Comparison of ENCODE assay signal across 18 cellular contexts in the genomic region with DNA sequence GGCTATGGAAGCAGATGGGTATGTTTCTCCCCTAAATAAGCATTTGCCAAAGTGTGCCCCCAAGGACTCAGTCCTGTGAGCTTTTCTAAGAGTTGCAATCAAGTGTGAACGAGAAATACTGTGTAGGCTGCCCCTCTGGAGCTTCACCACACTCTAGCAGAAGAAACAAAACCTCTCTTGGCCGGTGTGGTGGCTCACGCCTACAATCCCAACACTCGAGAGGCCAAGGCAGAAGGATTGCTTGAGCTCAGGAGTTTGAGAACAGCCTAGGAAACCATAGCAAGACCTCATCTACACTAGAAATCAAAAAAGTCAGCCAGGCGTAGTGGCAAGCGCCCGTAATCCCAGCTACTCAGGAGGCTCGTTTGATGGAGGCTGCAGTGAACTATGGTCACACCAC. TPM values are rescaled to one million over a fixed set of nuclear protein-coding genes. Genes with fewer than 3 reads are reported as not detected.
A peak's percentile ranks its signal among the peaks of the same experiment; 100 is the strongest.
DNase-seq lines count a peak whose midpoint lies in the region; ATAC-seq and TF ChIP-seq lines count a peak whose summit lies in the region.
"Had no signal": no experiment of that assay in that cellular context is flagged by ENCODE, and none has a peak within 500 bp of the region (broad histone marks: within the 10 kb centered on the region; RNA-seq: fewer than 3 reads in every experiment).

No MANE protein-coding gene starts in this region.

- intact Hi-C loops in upper lobe of right lung (cut with DNase I) (no loop called here), left ventricle myocardium superior (cut with micrococcal nuclease) (no loop called here)

- no peak overlapping the region for H3K4me3 Mint-ChIP-seq in activated naive CD4-positive, alpha-beta T cell treated with anti-CD3 and anti-CD28 coated beads, Interleukin-2, amount 10 ng/mL, durations not matched to agents 7 days and 5 days
- no peak overlapping the region for H3K4me3 Mint-ChIP-seq in activated naive CD8-positive, alpha-beta T cell treated with anti-CD3 and anti-CD28 coated beads, Interleukin-2, amount 50 U/mL, for 24 hours
- H3K4me3 Mint-ChIP-seq: activated CD4-positive, alpha-beta T cell treated with anti-CD3 and anti-CD28 coated beads, Interleukin-2, amount 10 ng/mL, durations not matched to agents 7 days and 5 days had no signal

- H3K27ac ChIP-seq in mucosa of rectum (ENCODE audit: low read depth in 2 of 2, low read length in 2 of 2) (peak overlapping the region; percentile 94 to 96), urinary bladder (ENCODE audit: low read depth) (peak overlapping the region; percentile 30), upper lobe of right lung (no peak overlapping the region)
- H3K27ac ChIP-seq: thoracic aorta had no signal

- peaks cover 5% of the 10 kb centered on the region for H3K27me3 Mint-ChIP-seq in activated naive CD4-positive, alpha-beta T cell treated with anti-CD3 and anti-CD28 coated beads, Interleukin-2, amount 10 ng/mL, durations not matched to agents 7 days and 5 days
- H3K27me3 Mint-ChIP-seq in activated naive CD8-positive, alpha-beta T cell treated with anti-CD3 and anti-CD28 coated beads, Interleukin-2, amount 50 U/mL, for 24 hours, result peaks cover 3% of the 10 kb centered on the region
- H3K27me3 Mint-ChIP-seq: activated naive CD4-positive, alpha-beta T cell treated with anti-CD3 and anti-CD28 coated beads, Interleukin-2, amount 50 U/mL, for 24 hours had no signal

- H3K27me3 ChIP-seq in mucosa of rectum (ENCODE audit: control insufficient read depth in 2 of 2, insufficient read depth in 2 of 2, low read length in 2 of 2), result no peaks in the 10 kb centered on the region
- H3K27me3 ChIP-seq in upper lobe of right lung, result no peaks in the 10 kb centered on the region

- H3K36me3 Mint-ChIP-seq in activated naive CD4-positive, alpha-beta T cell treated with anti-CD3 and anti-CD28 coated beads, Interleukin-2, amount 10 ng/mL, durations not matched to agents 7 days and 5 days, result peaks cover 14% of the 10 kb centered on the region
- H3K36me3 Mint-ChIP-seq in activated naive CD8-positive, alpha-beta T cell treated with anti-CD3 and anti-CD28 coated beads, Interleukin-2, amount 50 U/mL, for 24 hours (ENCODE audit: low read depth), result peaks cover 6% of the 10 kb centered on the region

- H3K9me3 ChIP-seq in mucosa of rectum (ENCODE audit: control insufficient read depth in 2 of 2, low read length in 2 of 2) (no peaks in the 10 kb centered on the region), upper lobe of right lung (no peaks in the 10 kb centered on the region)
- H3K9me3 ChIP-seq: thoracic aorta had no signal

- H3K4me1 Mint-ChIP-seq in activated naive CD4-positive, alpha-beta T cell treated with anti-CD3 and anti-CD28 coated beads, Interleukin-2, amount 10 ng/mL, durations not matched to agents 7 days and 5 days, result peaks cover 81% of the 10 kb centered on the region
- H3K4me1 Mint-ChIP-seq in activated naive CD8-positive, alpha-beta T cell treated with anti-CD3 and anti-CD28 coated beads, Interleukin-2, amount 50 U/mL, for 24 hours, result peaks cover 96% of the 10 kb centered on the region

- CTCF ChIA-PET in activated naive CD4-positive, alpha-beta T cell treated with anti-CD3 and anti-CD28 coated beads, Interleukin-2, amount 10 ng/mL, durations not matched to agents 7 days and 5 days (lab: Charles Lee), result interaction anchor here (0.6 to 1.6 kb wide), 2 partner anchors 17 to 25 kb away, joined by 3 to 4 read pairs; no protein-coding TSS in a partner anchor

- no peak for ATAC-seq in activated naive CD8-positive, alpha-beta T cell treated with anti-CD3 and anti-CD28 coated beads, Interleukin-2, amount 50 U/mL, for 24 hours
- ATAC-seq in upper lobe of right lung, result no peak
- ATAC-seq in left ventricle myocardium superior, result no peak
- ATAC-seq in HG02840 (IDR thresholded peaks at IDR 0.05; ENCODE audit: low FRiP score, unreplicated experiment), result no peak
- ATAC-seq: right cardiac atrium had no signal

- DNase-seq in activated naive CD4-positive, alpha-beta T cell treated with anti-CD3 and anti-CD28 coated beads, Interleukin-2, amount 10 ng/mL, durations not matched to agents 7 days and 5 days, result no peak
- no peak for DNase-seq in activated naive CD4-positive, alpha-beta T cell (lab: John Stamatoyannopoulos, UW)
- no peak for DNase-seq in activated naive CD8-positive, alpha-beta T cell treated with anti-CD3 and anti-CD28 coated beads, Interleukin-2, amount 50 U/mL, for 24 hours
- DNase-seq in upper lobe of right lung, result no peak
- DNase-seq in left ventricle myocardium superior, result no peak
- DNase-seq: 8988T; activated CD4-positive, alpha-beta T cell treated with anti-CD3 and anti-CD28 coated beads, Interleukin-2, amount 10 ng/mL, durations not matched to agents 7 days and 5 days; KG1; kidney; NCI-H1694; NCI-H446 treated with DMSO at 0.1 percent for 48 hours; right cardiac atrium; stimulated activated CD4-positive, alpha-beta T cell treated with anti-CD3 and anti-CD28 coated beads, Interleukin-2, amount 100 ng/mL, for 24 hours had no signal

- WGBS in urinary bladder, result 90% methylated on average over 8 of the region's 8 CpGs

- H3K36me3 ChIP-seq in mucosa of rectum (ENCODE audit: control insufficient read depth in 2 of 2, insufficient read depth in 2 of 2, low read length in 2 of 2) (no peaks in the 10 kb centered on the region), urinary bladder (ENCODE audit: insufficient read depth) (no peaks in the 10 kb centered on the region), upper lobe of right lung (no peaks in the 10 kb centered on the region)
- H3K36me3 ChIP-seq: thoracic aorta had no signal

- no peak for TF ChIP-seq CTCF in upper lobe of right lung (IDR thresholded peaks at IDR 0.05)

- peak overlapping the region; percentile 43 for H3K27ac Mint-ChIP-seq in activated naive CD4-positive, alpha-beta T cell treated with anti-CD3 and anti-CD28 coated beads, Interleukin-2, amount 10 ng/mL, durations not matched to agents 7 days and 5 days
- H3K27ac Mint-ChIP-seq in activated naive CD8-positive, alpha-beta T cell treated with anti-CD3 and anti-CD28 coated beads, Interleukin-2, amount 50 U/mL, for 24 hours, result peak overlapping the region; percentile 83

- H3K4me1 ChIP-seq in mucosa of rectum (ENCODE audit: control insufficient read depth in 2 of 2, insufficient read depth in 2 of 2, low read length in 2 of 2) (peaks cover 55 to 67% of the 10 kb centered on the region in 2 donors), urinary bladder (ENCODE audit: insufficient read depth) (peaks cover 1% of the 10 kb centered on the region), upper lobe of right lung (peaks cover 66% of the 10 kb centered on the region)

- H3K9ac ChIP-seq in mucosa of rectum (ENCODE audit: low read depth in 1 of 2, low read length in 2 of 2), result no peak overlapping the region

- H3K9me3 Mint-ChIP-seq in activated naive CD4-positive, alpha-beta T cell treated with anti-CD3 and anti-CD28 coated beads, Interleukin-2, amount 10 ng/mL, durations not matched to agents 7 days and 5 days, result peaks cover 2% of the 10 kb centered on the region
- no peaks in the 10 kb centered on the region for H3K9me3 Mint-ChIP-seq in activated naive CD8-positive, alpha-beta T cell treated with anti-CD3 and anti-CD28 coated beads, Interleukin-2, amount 50 U/mL, for 24 hours
- H3K9me3 Mint-ChIP-seq: activated CD4-positive, alpha-beta T cell treated with anti-CD3 and anti-CD28 coated beads, Interleukin-2, amount 10 ng/mL, durations not matched to agents 7 days and 5 days had no signal

- H3K4me3 ChIP-seq in mucosa of rectum (ENCODE audit: low read length in 2 of 2), result no peak overlapping the region
- no peak overlapping the region for H3K4me3 ChIP-seq in urinary bladder (ENCODE audit: low read depth, low read length)
- H3K4me3 ChIP-seq in upper lobe of right lung, result no peak overlapping the region
- H3K4me3 ChIP-seq: thoracic aorta had no signal

RNA-seq across cellular contexts. Expression of gene VPS37B, which starts 9.8 kb away (rescaled TPM):
- total RNA-seq in urinary bladder (18.9 TPM), upper lobe of right lung (36.3 TPM), left ventricle myocardium superior (29.5 TPM)
- polyA plus RNA-seq in urinary bladder, result 25.2 TPM

RNA-seq across cellular contexts. Expression of gene HIP1R, which starts 50.9 kb away (rescaled TPM):
- 17.2 TPM for total RNA-seq in urinary bladder
- polyA plus RNA-seq in urinary bladder, result 16.5 TPM
- total RNA-seq in upper lobe of right lung, result 33.0 TPM
- total RNA-seq in left ventricle myocardium superior, result 27.4 TPM
